ENCODE assay signal across 1 cellular context in genomic region chr1:42319871-42320484, GRCh38.
A peak's percentile ranks its signal among the peaks of the same experiment; 100 is the strongest.
TF ChIP-seq lines count a peak whose summit lies in the region.

No MANE protein-coding gene starts in this region.

TF ChIP-seq in HepG2, 621 proteins besides CTCF, POLR2A, EP300 and RAD21 (continued from another document and continues in another):
- no peak for TF ChIP-seq FOXA1 (IDR thresholded peaks at IDR 0.05)
- 0 out of 2 replicates have a peak, but pooled peaks have one; percentile 37 for TF ChIP-seq FOXA1 (CRISPR knock-in tag; IDR thresholded peaks at IDR 0.05)
- no peak for TF ChIP-seq HMGA1 (CRISPR knock-in tag; conservative IDR thresholded peaks at IDR 0.05)
- TF ChIP-seq LCORL (IDR thresholded peaks at IDR 0.05) = no peak
- peak; percentile 78 for TF ChIP-seq LCORL (CRISPR knock-in tag; IDR thresholded peaks at IDR 0.05)
- peak; percentile 53; the same call in 1 of the 2 replicates for TF ChIP-seq DPF2 (CRISPR knock-in tag; IDR thresholded peaks at IDR 0.05; ENCODE audit: borderline replicate concordance, low read depth)
- 0 out of 2 replicates have a peak, but pooled peaks have one; percentile 16 for TF ChIP-seq HNF4A (CRISPR knock-in tag; IDR thresholded peaks at IDR 0.05)
- no peak for TF ChIP-seq PCBP2 (optimal IDR thresholded peaks at IDR 0.05; ENCODE audit: low read depth, low read length, poor library complexity, severe bottlenecking)
- TF ChIP-seq SNAI1 (CRISPR knock-in tag; IDR thresholded peaks at IDR 0.05; ENCODE audit: borderline replicate concordance) = no peak
- TF ChIP-seq GATA4 (IDR thresholded peaks at IDR 0.05; ENCODE audit: borderline replicate concordance, low read depth) = peak; percentile 25; the same call in 1 of the 2 replicates
- 0 out of 2 replicates have a peak, but pooled peaks have one; percentile 52 for TF ChIP-seq ELF4 (CRISPR knock-in tag; IDR thresholded peaks at IDR 0.05; ENCODE audit: borderline replicate concordance)
- TF ChIP-seq ISL2 (CRISPR knock-in tag; IDR thresholded peaks at IDR 0.05) = 0 out of 2 replicates have a peak, but pooled peaks have one; percentile 55
- peak; percentile 40; the same call in 1 of the 2 replicates for TF ChIP-seq NR2F6 (IDR thresholded peaks at IDR 0.05)
- TF ChIP-seq NR2F6 (CRISPR knock-in tag; IDR thresholded peaks at IDR 0.05) = peak; percentile 22; the same call in 1 of the 2 replicates
- TF ChIP-seq MATR3 (CRISPR knock-in tag; IDR thresholded peaks at IDR 0.05) = no peak
- no peak for TF ChIP-seq HNRNPUL1 (IDR thresholded peaks at IDR 0.05; ENCODE audit: low read depth, low read length)
- no peak for TF ChIP-seq ZNF83 (CRISPR knock-in tag; IDR thresholded peaks at IDR 0.05; ENCODE audit: borderline replicate concordance)
- no peak for TF ChIP-seq ZNF784 (CRISPR knock-in tag; IDR thresholded peaks at IDR 0.05; ENCODE audit: borderline replicate concordance)
- 0 out of 2 replicates have a peak, but pooled peaks have one; percentile 15 for TF ChIP-seq TARDBP (CRISPR knock-in tag; IDR thresholded peaks at IDR 0.05)
- peak; percentile 91 for TF ChIP-seq SALL1 (CRISPR knock-in tag; IDR thresholded peaks at IDR 0.05)
- no peak for TF ChIP-seq ZBTB37 (CRISPR knock-in tag; IDR thresholded peaks at IDR 0.05)
- no peak for TF ChIP-seq REPIN1 (CRISPR knock-in tag; IDR thresholded peaks at IDR 0.05; ENCODE audit: borderline replicate concordance, low read depth)
- no peak for TF ChIP-seq STAT6 (CRISPR knock-in tag; IDR thresholded peaks at IDR 0.05; ENCODE audit: borderline replicate concordance)
- TF ChIP-seq ATF7 (IDR thresholded peaks at IDR 0.05) = no peak
- TF ChIP-seq ATF7 (CRISPR knock-in tag; IDR thresholded peaks at IDR 0.05) = no peak
- no peak for TF ChIP-seq TSC22D2 (CRISPR knock-in tag; IDR thresholded peaks at IDR 0.05; ENCODE audit: borderline replicate concordance)
- no peak for TF ChIP-seq FIP1L1 (IDR thresholded peaks at IDR 0.05; ENCODE audit: borderline replicate concordance, insufficient read depth, low read depth, low read length)
- TF ChIP-seq SAP130 (CRISPR knock-in tag; IDR thresholded peaks at IDR 0.05; ENCODE audit: low read depth) = peak; percentile 84
- TF ChIP-seq FOXA3 (CRISPR knock-in tag; IDR thresholded peaks at IDR 0.05) = peak; percentile 74
- no peak for TF ChIP-seq ZBTB43 (CRISPR knock-in tag; conservative IDR thresholded peaks at IDR 0.05)
- no peak for TF ChIP-seq NFIB (CRISPR knock-in tag; IDR thresholded peaks at IDR 0.05; ENCODE audit: borderline replicate concordance)
- no peak for TF ChIP-seq JUND (CRISPR knock-in tag; IDR thresholded peaks at IDR 0.05)
- no peak for TF ChIP-seq ZSCAN5A (CRISPR knock-in tag; IDR thresholded peaks at IDR 0.05; ENCODE audit: borderline replicate concordance)
- TF ChIP-seq PAX8 (CRISPR knock-in tag; IDR thresholded peaks at IDR 0.05; ENCODE audit: borderline replicate concordance) = no peak
- TF ChIP-seq TP53 (CRISPR knock-in tag; conservative IDR thresholded peaks at IDR 0.05) = no peak
- TF ChIP-seq ZNF34 (CRISPR knock-in tag; IDR thresholded peaks at IDR 0.05; ENCODE audit: borderline replicate concordance) = no peak
- TF ChIP-seq GABPA (IDR thresholded peaks at IDR 0.05; ENCODE audit: low read depth, low read length) = no peak
- TF ChIP-seq GABPA (CRISPR knock-in tag; IDR thresholded peaks at IDR 0.05; ENCODE audit: low read depth) = peak; percentile 67
- TF ChIP-seq SOX13 (IDR thresholded peaks at IDR 0.05) = no peak
- peak in 1 of 2 experiments; percentile 59; a peak in 1 of 4 replicates for TF ChIP-seq SOX13 (CRISPR knock-in tag; conservative IDR thresholded peaks at IDR 0.05 in 1 of 2, IDR thresholded peaks at IDR 0.05 in 1 of 2)
- TF ChIP-seq PITX1 (CRISPR knock-in tag; IDR thresholded peaks at IDR 0.05) = peak; percentile 48; the same call in 1 of the 2 replicates
- peak; percentile 29; the same call in 1 of the 2 replicates for TF ChIP-seq BCL6 (CRISPR knock-in tag; IDR thresholded peaks at IDR 0.05)
- TF ChIP-seq CBFB (CRISPR knock-in tag; IDR thresholded peaks at IDR 0.05) = no peak
- no peak for TF ChIP-seq PHF8 (CRISPR knock-in tag; IDR thresholded peaks at IDR 0.05)
- no peak for TF ChIP-seq TEF (CRISPR knock-in tag; IDR thresholded peaks at IDR 0.05)
- no peak for TF ChIP-seq IRF2 (CRISPR knock-in tag; IDR thresholded peaks at IDR 0.05)
- TF ChIP-seq ZNF724P (CRISPR knock-in tag; IDR thresholded peaks at IDR 0.05; ENCODE audit: borderline replicate concordance) = no peak
- no peak for TF ChIP-seq ZNF562 (CRISPR knock-in tag; IDR thresholded peaks at IDR 0.05; ENCODE audit: borderline replicate concordance)
- TF ChIP-seq ZNF775 (CRISPR knock-in tag; IDR thresholded peaks at IDR 0.05; ENCODE audit: borderline replicate concordance) = no peak
- TF ChIP-seq PRDM15 (CRISPR knock-in tag; IDR thresholded peaks at IDR 0.05) = no peak
- TF ChIP-seq ZNF251 (CRISPR knock-in tag; IDR thresholded peaks at IDR 0.05) = no peak
- no peak for TF ChIP-seq CREB1 (IDR thresholded peaks at IDR 0.05)
- TF ChIP-seq CREB1 (CRISPR knock-in tag; IDR thresholded peaks at IDR 0.05) = peak; percentile 63
- no peak for TF ChIP-seq MXI1 (IDR thresholded peaks at IDR 0.05; ENCODE audit: borderline replicate concordance, low read depth, low read length)
- no peak for TF ChIP-seq THYN1 (CRISPR knock-in tag; IDR thresholded peaks at IDR 0.05; ENCODE audit: borderline replicate concordance, low read depth)
- no peak for TF ChIP-seq XBP1 (CRISPR knock-in tag; IDR thresholded peaks at IDR 0.05)
- TF ChIP-seq ZNF451 (CRISPR knock-in tag; IDR thresholded peaks at IDR 0.05) = no peak
- TF ChIP-seq ZNF605 (CRISPR knock-in tag; IDR thresholded peaks at IDR 0.05) = no peak
- peak; percentile 60 for TF ChIP-seq RARA (CRISPR knock-in tag; IDR thresholded peaks at IDR 0.05)
- TF ChIP-seq FOXM1 (CRISPR knock-in tag; IDR thresholded peaks at IDR 0.05) = no peak
- TF ChIP-seq ZNF335 (CRISPR knock-in tag; IDR thresholded peaks at IDR 0.05) = no peak
- peak; percentile 57; the same call in 1 of the 2 replicates for TF ChIP-seq NFIC (IDR thresholded peaks at IDR 0.05; ENCODE audit: low read length)
- no peak for TF ChIP-seq ZNF577 (CRISPR knock-in tag; IDR thresholded peaks at IDR 0.05; ENCODE audit: borderline replicate concordance, low read depth)
- TF ChIP-seq GFI1 (CRISPR knock-in tag; IDR thresholded peaks at IDR 0.05; ENCODE audit: borderline replicate concordance) = peak; percentile 93
- no peak for TF ChIP-seq USF2 (IDR thresholded peaks at IDR 0.05; ENCODE audit: low read depth, low read length)
- no peak for TF ChIP-seq USF2 (CRISPR knock-in tag; IDR thresholded peaks at IDR 0.05; ENCODE audit: borderline replicate concordance)
